ENCODE assay signal across 13 cellular contexts in genomic region chr19:17863520-17864182, GRCh38. TPM values are rescaled to one million over a fixed set of nuclear protein-coding genes. Genes with fewer than 3 reads are reported as not detected.
DNase-seq lines count a peak whose midpoint lies in the region; ATAC-seq and TF ChIP-seq lines count a peak whose summit lies in the region.
"Had no signal": no experiment of that assay in that cellular context is flagged by ENCODE, and none has a peak within 500 bp of the region (broad histone marks: within the 10 kb centered on the region; RNA-seq: fewer than 3 reads in every experiment).

No MANE protein-coding gene starts in this region.

- peaks cover 26 to 60% (median 50%) of the 10 kb centered on the region in 3 donors for H3K4me1 ChIP-seq in esophagus squamous epithelium

- H3K36me3 Mint-ChIP-seq in stimulated activated naive CD8-positive, alpha-beta T cell treated with anti-CD3 and anti-CD28 coated beads, Interleukin-15, Interleukin-2, amounts not matched to agents 100 ng/mL and 50 ng/mL, for 24 hours (ENCODE audit: low read depth), result peaks cover 54% of the 10 kb centered on the region
- H3K36me3 Mint-ChIP-seq in T-helper 17 cell (ENCODE audit: low read depth), result peaks cover 2% of the 10 kb centered on the region

- H3K27me3 ChIP-seq in esophagus squamous epithelium, result no peaks in the 10 kb centered on the region

- peak overlapping the region; percentile 62 for H3K4me3 Mint-ChIP-seq in stimulated activated naive CD8-positive, alpha-beta T cell treated with anti-CD3 and anti-CD28 coated beads, Interleukin-15, Interleukin-2, amounts not matched to agents 100 ng/mL and 50 ng/mL, for 24 hours
- H3K4me3 Mint-ChIP-seq in T-helper 17 cell, result peak overlapping the region; percentile 15

- H3K9me3 Mint-ChIP-seq in stimulated activated naive CD8-positive, alpha-beta T cell treated with anti-CD3 and anti-CD28 coated beads, Interleukin-15, Interleukin-2, amounts not matched to agents 100 ng/mL and 50 ng/mL, for 24 hours, result no peaks in the 10 kb centered on the region

- H3K4me3 ChIP-seq in esophagus squamous epithelium, result no peak overlapping the region

- DNase-seq in stimulated activated naive CD8-positive, alpha-beta T cell treated with anti-CD3 and anti-CD28 coated beads, Interleukin-15, Interleukin-2, amounts not matched to agents 100 U/mL and 50 U/mL, for 24 hours, result no peak
- DNase-seq in T-helper 17 cell, result no peak
- no peak for DNase-seq in esophagus squamous epithelium (lab: John Stamatoyannopoulos, UW)
- DNase-seq in kidney glomerular epithelial cell (lab: John Stamatoyannopoulos, UW), result no peak
- DNase-seq in head of caudate nucleus, result no peak
- DNase-seq: activated CD4-positive, alpha-beta T cell treated with anti-CD3 and anti-CD28 coated beads, Interleukin-2, amount 50 U/mL, for 4 hours; erythroblast; NCI-H345; SHP77 had no signal

- H3K27ac Mint-ChIP-seq in stimulated activated naive CD8-positive, alpha-beta T cell treated with anti-CD3 and anti-CD28 coated beads, Interleukin-15, Interleukin-2, amounts not matched to agents 100 ng/mL and 50 ng/mL, for 24 hours, result peak overlapping the region; percentile 82
- peak overlapping the region; percentile 93 for H3K27ac Mint-ChIP-seq in T-helper 17 cell

- no peaks in the 10 kb centered on the region for H3K27me3 Mint-ChIP-seq in stimulated activated naive CD8-positive, alpha-beta T cell treated with anti-CD3 and anti-CD28 coated beads, Interleukin-15, Interleukin-2, amounts not matched to agents 100 ng/mL and 50 ng/mL, for 24 hours
- no peaks in the 10 kb centered on the region for H3K27me3 Mint-ChIP-seq in T-helper 17 cell

- H3K9me3 ChIP-seq in T-helper 17 cell (ENCODE audit: control insufficient read depth, low read length, poor library complexity, severe bottlenecking) (no peaks in the 10 kb centered on the region), esophagus squamous epithelium (no peaks in the 10 kb centered on the region)

- no peak for TF ChIP-seq CTCF in esophagus squamous epithelium (IDR thresholded peaks at IDR 0.05)

- H3K27ac ChIP-seq in esophagus squamous epithelium, result peak overlapping the region; percentile 44 to 61 (median 58)

- H3K4me1 Mint-ChIP-seq in stimulated activated naive CD8-positive, alpha-beta T cell treated with anti-CD3 and anti-CD28 coated beads, Interleukin-15, Interleukin-2, amounts not matched to agents 100 ng/mL and 50 ng/mL, for 24 hours (ENCODE audit: low read depth), result peaks cover 49% of the 10 kb centered on the region
- peaks cover 25% of the 10 kb centered on the region for H3K4me1 Mint-ChIP-seq in T-helper 17 cell

- no peak for TF ChIP-seq POLR2A in esophagus squamous epithelium (IDR thresholded peaks at IDR 0.05)

- intact Hi-C loops in esophagus squamous epithelium (cut with DNase I) (no loop called here), head of caudate nucleus (cut with DNase I) (loop anchor here (5.0 kb wide), 1 partner anchor 134 kb away; no protein-coding TSS in a partner anchor)

- no peak for ATAC-seq in stimulated activated naive CD8-positive, alpha-beta T cell treated with anti-CD3 and anti-CD28 coated beads, Interleukin-15, Interleukin-2, amounts not matched to agents 100 U/mL and 50 U/mL, for 24 hours
- ATAC-seq in T-helper 17 cell, result no peak
- no peak for ATAC-seq in GM21390 (IDR thresholded peaks at IDR 0.05; ENCODE audit: unreplicated experiment)
- ATAC-seq in HG02798 (IDR thresholded peaks at IDR 0.05; ENCODE audit: poor library complexity, unreplicated experiment), result no peak

- peaks cover 25 to 52% (median 33%) of the 10 kb centered on the region in 3 donors for H3K36me3 ChIP-seq in esophagus squamous epithelium

- WGBS in esophagus squamous epithelium, 2 donors, result 57 to 63% methylated on average over 4 to 5 of the region's 8 CpGs

RNA-seq across cellular contexts. Expression of gene RPL18A, which starts 3.9 kb away (rescaled TPM):
- total RNA-seq in T-helper 17 cell (1,000 to 10,000 TPM; 3,447 to 3,486 TPM), esophagus squamous epithelium (1,000 to 10,000 TPM; 1,080 to 2,192 (median 1,622) TPM)

RNA-seq across cellular contexts. Expression of gene SLC5A5, which starts 8.1 kb away (rescaled TPM):
- total RNA-seq in T-helper 17 cell (1 to 10 TPM; 1.3 to 2.0 TPM), esophagus squamous epithelium (under 1 TPM in 2 of 4 donors, not detected in 2; 0.18 to 0.19 TPM)
- total RNA-seq: Calu3 had no signal

RNA-seq across cellular contexts. Expression of gene JAK3, which starts 15.9 kb away (rescaled TPM):
- total RNA-seq in T-helper 17 cell (100 to 1,000 TPM; 149 to 211 TPM), esophagus squamous epithelium (1 to 10 TPM in 3 of 4 donors, under 1 TPM in 1; 0.87 to 6.5 (median 4.6) TPM)
- total RNA-seq: Calu3 had no signal

RNA-seq across cellular contexts. Expression of gene INSL3, which starts 42.3 kb away (rescaled TPM):
- 1 to 10 TPM; 5.0 to 9.1 TPM for total RNA-seq in T-helper 17 cell
- total RNA-seq in esophagus squamous epithelium, result not detected
- total RNA-seq: Calu3 had no signal

Comparison
In these comparisons a context has a peak if more than half of its experiments do, and no peak if none do; other contexts are left out.
1. RNA of gene JAK3, which starts 15.9 kb away (total RNA-seq): 149 to 211 TPM in T-helper 17 cell; 0.87 to 6.5 TPM in esophagus squamous epithelium; every median in the first group is over 10 times any median in the second.